In genomic region chr17:43878260-43879082, GRCh38 we compare ENCODE assay signal across 1 cellular context.
TF ChIP-seq lines count a peak whose summit lies in the region.

No MANE protein-coding gene starts in this region.

TF ChIP-seq in HepG2, 621 proteins besides CTCF, POLR2A, EP300 and RAD21 (continued from another document and continues in another):
- TF ChIP-seq ZNF646 (CRISPR knock-in tag; IDR thresholded peaks at IDR 0.05) (no peak), CBFB (CRISPR knock-in tag; IDR thresholded peaks at IDR 0.05) (0 out of 2 replicates have a peak, but pooled peaks have one; percentile 28), ZBTB4 (CRISPR knock-in tag; IDR thresholded peaks at IDR 0.05; ENCODE audit: borderline replicate concordance) (0 out of 2 replicates have a peak, but pooled peaks have one; percentile 33), RBM39 (IDR thresholded peaks at IDR 0.05; ENCODE audit: low read depth, low read length, poor library complexity, severe bottlenecking) (no peak), U2AF1 (optimal IDR thresholded peaks at IDR 0.05; ENCODE audit: low read depth, low read length) (no peak), POLR2AphosphoS5 (IDR thresholded peaks at IDR 0.05; ENCODE audit: low read depth, low read length) (no peak), ZNF205 (CRISPR knock-in tag; IDR thresholded peaks at IDR 0.05) (no peak), ZNF567 (CRISPR knock-in tag; IDR thresholded peaks at IDR 0.05; ENCODE audit: borderline replicate concordance) (no peak), RXRA (CRISPR knock-in tag; IDR thresholded peaks at IDR 0.05) (0 out of 2 replicates have a peak, but pooled peaks have one; percentile 22), ZBTB7B (CRISPR knock-in tag; IDR thresholded peaks at IDR 0.05) (0 out of 2 replicates have a peak, but pooled peaks have one; percentile 36), MBNL3 (CRISPR knock-in tag; conservative IDR thresholded peaks at IDR 0.05) (no peak), MXI1 (IDR thresholded peaks at IDR 0.05; ENCODE audit: borderline replicate concordance, low read depth, low read length) (no peak), ZNF790 (CRISPR knock-in tag; IDR thresholded peaks at IDR 0.05; ENCODE audit: borderline replicate concordance) (no peak), BORCS8-MEF2B (CRISPR knock-in tag; IDR thresholded peaks at IDR 0.05) (peak; percentile 55; the same call in 1 of the 2 replicates), HNRNPH1 (optimal IDR thresholded peaks at IDR 0.05; ENCODE audit: low read depth, low read length) (no peak), TAF15 (IDR thresholded peaks at IDR 0.05; ENCODE audit: low read depth, low read length, poor library complexity, severe bottlenecking) (no peak), MXD4 (CRISPR knock-in tag; IDR thresholded peaks at IDR 0.05) (0 out of 2 replicates have a peak, but pooled peaks have one; percentile 34), ZNF709 (CRISPR knock-in tag; IDR thresholded peaks at IDR 0.05) (no peak), KDM2A (CRISPR knock-in tag; IDR thresholded peaks at IDR 0.05; ENCODE audit: borderline replicate concordance, low read depth) (peak; percentile 57; the same call in 1 of the 2 replicates), SSRP1 (CRISPR knock-in tag; IDR thresholded peaks at IDR 0.05) (no peak), GTF2F1 (IDR thresholded peaks at IDR 0.05; ENCODE audit: low read length) (no peak), SETDB1 (CRISPR knock-in tag; IDR thresholded peaks at IDR 0.05; ENCODE audit: borderline replicate concordance) (no peak), AGO1 (IDR thresholded peaks at IDR 0.05; ENCODE audit: low read depth, low read length, poor library complexity, severe bottlenecking) (peak; percentile 56), ZNF562 (CRISPR knock-in tag; IDR thresholded peaks at IDR 0.05; ENCODE audit: borderline replicate concordance) (no peak), SNAPC2 (CRISPR knock-in tag; IDR thresholded peaks at IDR 0.05) (no peak), ZNF281 (CRISPR knock-in tag; IDR thresholded peaks at IDR 0.05; ENCODE audit: borderline replicate concordance) (no peak), PAF1 (CRISPR knock-in tag; IDR thresholded peaks at IDR 0.05) (no peak), CEBPG (CRISPR knock-in tag; IDR thresholded peaks at IDR 0.05) (no peak), SRSF9 (IDR thresholded peaks at IDR 0.05; ENCODE audit: borderline replicate concordance, insufficient read depth, low read depth, low read length, poor library complexity, severe bottlenecking) (no peak), ZNF142 (CRISPR knock-in tag; IDR thresholded peaks at IDR 0.05) (no peak), ZNF513 (CRISPR knock-in tag; conservative IDR thresholded peaks at IDR 0.05) (0 out of 2 replicates have a peak, but pooled peaks have one; percentile 50), REXO4 (CRISPR knock-in tag; IDR thresholded peaks at IDR 0.05; ENCODE audit: borderline replicate concordance) (no peak), GMEB1 (CRISPR knock-in tag; IDR thresholded peaks at IDR 0.05; ENCODE audit: borderline replicate concordance) (no peak), TARDBP (CRISPR knock-in tag; IDR thresholded peaks at IDR 0.05) (no peak), CCAR2 (optimal IDR thresholded peaks at IDR 0.05; ENCODE audit: low read depth, low read length) (no peak), MIER2 (CRISPR knock-in tag; IDR thresholded peaks at IDR 0.05) (no peak), AGO2 (optimal IDR thresholded peaks at IDR 0.05; ENCODE audit: low read depth, low read length) (no peak), ELF3 (CRISPR knock-in tag; IDR thresholded peaks at IDR 0.05) (no peak), HDAC2 (CRISPR knock-in tag; IDR thresholded peaks at IDR 0.05) (0 out of 2 replicates have a peak, but pooled peaks have one; percentile 31), ZNF451 (CRISPR knock-in tag; IDR thresholded peaks at IDR 0.05) (peak; percentile 75; the same call in 1 of the 2 replicates), HMG20B (CRISPR knock-in tag; conservative IDR thresholded peaks at IDR 0.05) (no peak)
